In the genomic region with DNA sequence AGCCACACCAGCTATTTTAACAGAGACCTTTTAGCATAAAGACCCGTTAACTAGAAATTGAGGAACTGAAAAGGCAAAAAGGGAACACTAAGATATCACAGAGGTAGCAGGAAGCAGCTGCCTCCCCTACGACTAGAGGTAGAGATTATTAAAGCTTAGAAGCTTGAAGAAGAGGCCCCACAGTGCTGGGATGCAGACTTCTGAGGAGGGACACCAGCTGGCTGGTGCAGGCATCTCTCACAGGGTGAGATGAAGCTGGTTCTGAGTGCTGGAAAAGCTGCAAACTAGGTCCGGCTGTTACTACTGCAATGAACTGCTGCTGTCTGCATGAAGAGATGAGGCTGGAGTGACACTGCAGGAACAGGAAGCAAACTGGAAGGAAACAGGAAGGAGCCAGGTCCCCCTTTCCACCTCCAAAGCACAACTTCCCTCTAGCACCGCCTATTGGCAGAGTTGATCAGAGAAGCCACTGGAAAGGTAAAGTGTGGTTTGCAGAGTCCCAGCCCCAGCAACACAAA, we compare ENCODE assay signal across 9 cellular contexts.
DNase-seq lines count a peak whose midpoint lies in the region; ATAC-seq, FAIRE-seq and TF ChIP-seq lines count a peak whose summit lies in the region.
"Had no signal": no experiment of that assay in that cellular context is flagged by ENCODE, and none has a peak within 500 bp of the region (broad histone marks: within the 10 kb centered on the region; RNA-seq: fewer than 3 reads in every experiment).

No MANE protein-coding gene starts in this region.

- POLR2A ChIA-PET in activated naive CD8-positive, alpha-beta T cell treated with anti-CD3 and anti-CD28 coated beads, Interleukin-2, amount 10 ng/mL, durations not matched to agents 7 days and 5 days (lab: Charles Lee): no interaction called here

- H3K4me3 Mint-ChIP-seq in activated naive CD8-positive, alpha-beta T cell treated with anti-CD3 and anti-CD28 coated beads, Interleukin-2, amount 10 ng/mL, durations not matched to agents 7 days and 5 days: no peak overlapping the region

- DNase-seq in H54 (ENCODE audit: insufficient read length, low spot score): peak; percentile 12
- peak; percentile 92 for DNase-seq in Karpas-422
- no peak for DNase-seq in activated naive CD8-positive, alpha-beta T cell treated with anti-CD3 and anti-CD28 coated beads, Interleukin-2, amount 10 ng/mL, durations not matched to agents 7 days and 5 days
- no peak for DNase-seq in NCI-H510A (lab: John Stamatoyannopoulos, UW)
- no peak for DNase-seq in superior temporal gyrus (ENCODE audit: extremely low spot score)
- DNase-seq in epidermal melanocyte (ENCODE audit: insufficient read length, low spot score): no peak

- peaks cover 2% of the 10 kb centered on the region for H3K27me3 Mint-ChIP-seq in activated naive CD8-positive, alpha-beta T cell treated with anti-CD3 and anti-CD28 coated beads, Interleukin-2, amount 10 ng/mL, durations not matched to agents 7 days and 5 days

- no peaks in the 10 kb centered on the region for H4K20me1 ChIP-seq in Karpas-422 (ENCODE audit: insufficient read depth, low read depth, low read length)

- TF ChIP-seq CTCF in 22Rv1 (IDR thresholded peaks at IDR 0.05) (peak; percentile 62), GM12875 (IDR thresholded peaks at IDR 0.05; ENCODE audit: borderline replicate concordance, insufficient read depth, low read depth, low read length) (peak; percentile 74)

- H3K36me3 ChIP-seq in Karpas-422 (ENCODE audit: insufficient read depth, low read length): no peaks in the 10 kb centered on the region
- H3K36me3 ChIP-seq: cardiac muscle cell had no signal

- peak; percentile 22 for ATAC-seq in activated naive CD8-positive, alpha-beta T cell treated with anti-CD3 and anti-CD28 coated beads, Interleukin-2, amount 10 ng/mL, durations not matched to agents 7 days and 5 days (ENCODE audit: low read depth)

- H3K4me1 Mint-ChIP-seq in activated naive CD8-positive, alpha-beta T cell treated with anti-CD3 and anti-CD28 coated beads, Interleukin-2, amount 10 ng/mL, durations not matched to agents 7 days and 5 days: peaks cover 6% of the 10 kb centered on the region

- FAIRE-seq in H54 (lab: Jason Lieb, UNC): no peak

- no peaks in the 10 kb centered on the region for H3K9me3 ChIP-seq in Karpas-422 (ENCODE audit: low read length)

- H3K4me3 ChIP-seq in GM12875 (ENCODE audit: low read depth, low read length) (no peak overlapping the region), Karpas-422 (ENCODE audit: low read length) (peak overlapping the region; percentile 61)
- H3K4me3 ChIP-seq: cardiac muscle cell had no signal

- H3K4me1 ChIP-seq in Karpas-422 (ENCODE audit: low read length): peaks cover 24% of the 10 kb centered on the region

- no peaks in the 10 kb centered on the region for H3K27me3 ChIP-seq in Karpas-422 (ENCODE audit: low read length)
- H3K27me3 ChIP-seq: cardiac muscle cell had no signal

- peak overlapping the region; percentile 59 for H3K9ac ChIP-seq in Karpas-422 (ENCODE audit: low read length)

- peak overlapping the region; percentile 65 for H3K4me2 ChIP-seq in Karpas-422 (ENCODE audit: low read depth, low read length, poor library complexity, severe bottlenecking)

- no peaks in the 10 kb centered on the region for H3K79me2 ChIP-seq in Karpas-422 (ENCODE audit: low read length)

- H3K36me3 Mint-ChIP-seq in activated naive CD8-positive, alpha-beta T cell treated with anti-CD3 and anti-CD28 coated beads, Interleukin-2, amount 10 ng/mL, durations not matched to agents 7 days and 5 days: no peaks in the 10 kb centered on the region

- peaks cover 4% of the 10 kb centered on the region for H3K9me3 Mint-ChIP-seq in activated naive CD8-positive, alpha-beta T cell treated with anti-CD3 and anti-CD28 coated beads, Interleukin-2, amount 10 ng/mL, durations not matched to agents 7 days and 5 days

- H3K9me2 ChIP-seq in Karpas-422 (replicated peaks; ENCODE audit: insufficient read depth, low read length): no peaks in the 10 kb centered on the region

- no peak for TF ChIP-seq POLR2A in H54 (IDR thresholded peaks at IDR 0.05; ENCODE audit: low read depth, low read length)

- H3K27ac Mint-ChIP-seq in activated naive CD8-positive, alpha-beta T cell treated with anti-CD3 and anti-CD28 coated beads, Interleukin-2, amount 10 ng/mL, durations not matched to agents 7 days and 5 days: no peak overlapping the region

- H3K27ac ChIP-seq in 22Rv1: no peak overlapping the region
- H3K27ac ChIP-seq in Karpas-422 (ENCODE audit: low read length): peak overlapping the region; percentile 71
- H3K27ac ChIP-seq: cardiac muscle cell had no signal

- H2AFZ ChIP-seq in Karpas-422 (ENCODE audit: low read length): peak overlapping the region; percentile 84

Comparison
In these comparisons a context has a peak if more than half of its experiments do, and no peak if none do; other contexts are left out.
1. DNase-seq: peak in H54 (single experiment) and Karpas-422 (single experiment); none in activated naive CD8-positive, alpha-beta T cell treated with anti-CD3 and anti-CD28 coated beads, Interleukin-2, amount 10 ng/mL, durations not matched to agents 7 days and 5 days (single experiment), NCI-H510A (single experiment), superior temporal gyrus (single experiment) and epidermal melanocyte (single experiment).